Comparison of ENCODE assay signal across 26 cellular contexts in genomic region chr2:144963031-144963430, GRCh38.
DNase-seq lines count a peak whose midpoint lies in the region; ATAC-seq, FAIRE-seq and TF ChIP-seq lines count a peak whose summit lies in the region.
"Had no signal": no experiment of that assay in that cellular context is flagged by ENCODE, and none has a peak within 500 bp of the region (broad histone marks: within the 10 kb centered on the region; RNA-seq: fewer than 3 reads in every experiment).

No MANE protein-coding gene starts in this region.

- no peak for TF ChIP-seq EP300 in HepG2 (IDR thresholded peaks at IDR 0.05; ENCODE audit: low read depth in 2 of 2, low read length in 2 of 2)
- no peak for TF ChIP-seq EP300 in HepG2 (CRISPR knock-in tag; IDR thresholded peaks at IDR 0.05; ENCODE audit: borderline replicate concordance)

- H3K9ac ChIP-seq in HepG2 (ENCODE audit: insufficient read depth, low read depth, low read length) (no peak overlapping the region), SK-N-MC (ENCODE audit: insufficient read length) (no peak overlapping the region)
- H3K9ac ChIP-seq: BLaER1 had no signal

- intact Hi-C loops in HepG2 (cut with micrococcal nuclease; ENCODE audit: unreplicated experiment) (no loop called here), right lobe of liver (cut with DNase I) (no loop called here)

- H2AFZ ChIP-seq in HepG2 (ENCODE audit: low read length), result no peak overlapping the region

- peak overlapping the region in 2 of 3 experiments; percentile 30 to 84 for H3K27ac Mint-ChIP-seq in nephron
- no peak overlapping the region for H3K27ac Mint-ChIP-seq in type B pancreatic cell
- H3K27ac Mint-ChIP-seq: CD14-positive monocyte; CD4-positive, alpha-beta memory T cell; CD4-positive, CD25-positive, alpha-beta regulatory T cell; CD8-positive, alpha-beta memory T cell had no signal

- H3K27me3 ChIP-seq in HepG2 (ENCODE audit: control insufficient read depth in 1 of 2, insufficient read depth in 2 of 2, low read length in 2 of 2) (no peaks in the 10 kb centered on the region), right lobe of liver (no peaks in the 10 kb centered on the region)
- H3K27me3 ChIP-seq: BE2C, BLaER1 had no signal

- H3K9me3 Mint-ChIP-seq in nephron (peaks cover 31% of the 10 kb centered on the region), type B pancreatic cell (peaks cover 8% of the 10 kb centered on the region)

- FAIRE-seq in HepG2 (lab: Jason Lieb, UNC), result no peak
- FAIRE-seq: G401.6, GM12891, GM18507 had no signal

- H3K27me3 Mint-ChIP-seq in nephron (ENCODE audit: low read depth) (no peaks in the 10 kb centered on the region), type B pancreatic cell (no peaks in the 10 kb centered on the region)
- H3K27me3 Mint-ChIP-seq: CD4-positive, alpha-beta memory T cell; CD4-positive, CD25-positive, alpha-beta regulatory T cell had no signal

- no TSS peak for BruUV-seq in HepG2 (replicated peaks; lab: Mats Ljungman, UMichigan)

- no peak overlapping the region for H3K4me2 ChIP-seq in HepG2 (ENCODE audit: low read depth, low read length)
- H3K4me2 ChIP-seq: BLaER1 had no signal

- in situ Hi-C loops in HepG2 (cut with HindIII; ENCODE audit: extremely low pct_ligation_motif_present, low pct_unique_long_range_greater_than_20kb) (no loop called here), GM13977 (cut with MboI; ENCODE audit: low pct_unique_long_range_greater_than_20kb, low sequenced_read_pairs, unreplicated experiment) (no loop called here)

- CTCF ChIA-PET in HepG2 (lab: Yijun Ruan, JAX; ENCODE audit: low intra/inter-chr PET ratio, low total read pairs), result no interaction called here

- H3K36me3 ChIP-seq in HepG2 (replicated peaks in 1 of 2; ENCODE audit: control insufficient read depth in 1 of 2, insufficient read depth in 2 of 2, low read length in 2 of 2) (no peaks in the 10 kb centered on the region), right lobe of liver (no peaks in the 10 kb centered on the region), SK-N-MC (ENCODE audit: insufficient read depth, low read length) (no peaks in the 10 kb centered on the region)
- H3K36me3 ChIP-seq: BE2C, BLaER1 had no signal

- H3K4me1 ChIP-seq in HepG2 (ENCODE audit: insufficient read depth, low read length), result no peaks in the 10 kb centered on the region
- no peaks in the 10 kb centered on the region for H3K4me1 ChIP-seq in right lobe of liver
- H3K4me1 ChIP-seq: BE2C, BLaER1 had no signal

- 0% methylated on average over 2 of the region's 2 CpGs for WGBS in HepG2 (ENCODE audit: low lambda C conversion rate)
- WGBS in right lobe of liver (ENCODE audit: insufficient coverage, low coverage, low lambda C conversion rate, missing lambda C conversion rate), result 71% methylated on average over 1 of the region's 2 CpGs

- TF ChIP-seq CTCF in HepG2 (CRISPR knock-in tag; IDR thresholded peaks at IDR 0.05) (no peak), right lobe of liver (IDR thresholded peaks at IDR 0.05) (no peak), nephron (IDR thresholded peaks at IDR 0.05; ENCODE audit: unreplicated experiment in 3 of 3) (no peak), GM13977 (IDR thresholded peaks at IDR 0.05; ENCODE audit: extremely low read depth, insufficient read depth, missing control alignments) (no peak), type B pancreatic cell (conservative IDR thresholded peaks at IDR 0.05) (no peak)

- no peaks in the 10 kb centered on the region for H3K79me2 ChIP-seq in HepG2 (ENCODE audit: insufficient read depth, low read length)

- TF ChIP-seq RAD21 in HepG2 (CRISPR knock-in tag; IDR thresholded peaks at IDR 0.05), result no peak

- H4K20me1 ChIP-seq in HepG2 (ENCODE audit: insufficient read depth, low read length), result no peaks in the 10 kb centered on the region
- H4K20me1 ChIP-seq: BLaER1 had no signal

- H3K27ac ChIP-seq in HepG2 (ENCODE audit: extremely low read length, insufficient read depth, low read length) (no peak overlapping the region), right lobe of liver (no peak overlapping the region), SK-N-MC (0 out of 2 replicates have a peak overlapping the region, but pooled peaks have one; percentile 34)
- H3K27ac ChIP-seq: 22Rv1, BLaER1 had no signal

- peaks cover 51% of the 10 kb centered on the region for H3K9me3 ChIP-seq in HepG2 (ENCODE audit: low read length)
- no peaks in the 10 kb centered on the region for H3K9me3 ChIP-seq in right lobe of liver
- H3K9me3 ChIP-seq in SK-N-MC (ENCODE audit: low read depth, low read length), result no peaks in the 10 kb centered on the region
- H3K9me3 ChIP-seq: BE2C had no signal

- DNase-seq in HepG2 (ENCODE audit: low spot score), result no peak
- DNase-seq in right lobe of liver, result no peak
- no peak for DNase-seq in SK-N-MC (ENCODE audit: low read depth, low spot score)
- no peak for DNase-seq in GM13977 (ENCODE audit: low spot score)
- no peak for DNase-seq in type B pancreatic cell (ENCODE audit: extremely low spot score, unreplicated experiment)
- DNase-seq: ACHN; BE2C; C1 segment of cervical spinal cord; CD4-positive, alpha-beta memory T cell; CD4-positive, CD25-positive, alpha-beta regulatory T cell; CD8-positive, alpha-beta memory T cell; COR-L47; DMS 273 treated with DMSO at 0.1 percent for 48 hours; DMS153; DMS53; DMS79; DND-41; GF-D8 had no signal

- H3K4me1 Mint-ChIP-seq in nephron (peaks cover 6% of the 10 kb centered on the region), type B pancreatic cell (ENCODE audit: unreplicated experiment) (no peaks in the 10 kb centered on the region)
- H3K4me1 Mint-ChIP-seq: CD14-positive monocyte; CD4-positive, alpha-beta memory T cell; CD4-positive, CD25-positive, alpha-beta regulatory T cell; CD8-positive, alpha-beta memory T cell had no signal

- H3K4me3 Mint-ChIP-seq in nephron (no peak overlapping the region), type B pancreatic cell (no peak overlapping the region)
- H3K4me3 Mint-ChIP-seq: CD14-positive monocyte; CD4-positive, CD25-positive, alpha-beta regulatory T cell; CD8-positive, alpha-beta memory T cell had no signal

- ATAC-seq in HepG2 (no peak), right lobe of liver (no peak)
- ATAC-seq in activated CD4-positive, CD25-positive, alpha-beta regulatory T cell treated with anti-CD3 and anti-CD28 coated beads, Interleukin-2, amount 50 U/mL, for 24 hours, result no peak

- no peak for TF ChIP-seq POLR2A in HepG2 (IDR thresholded peaks at IDR 0.05; ENCODE audit: insufficient read depth in 1 of 2, low read depth in 2 of 2, low read length in 2 of 2)
- TF ChIP-seq POLR2A in right lobe of liver (IDR thresholded peaks at IDR 0.05), result no peak

- POLR2A ChIA-PET in HepG2 (lab: Yijun Ruan, JAX), result no interaction called here

- H3K4me3 ChIP-seq in HepG2 (replicated peaks in 1 of 3; ENCODE audit: insufficient read depth in 1 of 3, low read depth in 2 of 3, low read length in 3 of 3), result no peak overlapping the region
- H3K4me3 ChIP-seq in right lobe of liver, result no peak overlapping the region
- H3K4me3 ChIP-seq in SK-N-MC, result peak overlapping the region; percentile 38; the same call in 1 of the 2 replicates
- H3K4me3 ChIP-seq: BLaER1 had no signal

- H3K36me3 Mint-ChIP-seq in nephron (ENCODE audit: low read depth) (peaks cover 4% of the 10 kb centered on the region), type B pancreatic cell (no peaks in the 10 kb centered on the region)
- H3K36me3 Mint-ChIP-seq: CD4-positive, alpha-beta memory T cell; CD4-positive, CD25-positive, alpha-beta regulatory T cell; CD8-positive, alpha-beta memory T cell had no signal

TF ChIP-seq in HepG2, 621 proteins besides CTCF, POLR2A, EP300 and RAD21:
- TF ChIP-seq MAFK (conservative IDR thresholded peaks at IDR 0.05 in 1 of 2, IDR thresholded peaks at IDR 0.05 in 1 of 2; ENCODE audit: low read length in 2 of 2) (peak; percentile 85 to 91), REL (CRISPR knock-in tag; conservative IDR thresholded peaks at IDR 0.05) (no peak), MAFF (IDR thresholded peaks at IDR 0.05; ENCODE audit: low read depth, low read length) (peak; percentile 83)
